In the genomic region with DNA sequence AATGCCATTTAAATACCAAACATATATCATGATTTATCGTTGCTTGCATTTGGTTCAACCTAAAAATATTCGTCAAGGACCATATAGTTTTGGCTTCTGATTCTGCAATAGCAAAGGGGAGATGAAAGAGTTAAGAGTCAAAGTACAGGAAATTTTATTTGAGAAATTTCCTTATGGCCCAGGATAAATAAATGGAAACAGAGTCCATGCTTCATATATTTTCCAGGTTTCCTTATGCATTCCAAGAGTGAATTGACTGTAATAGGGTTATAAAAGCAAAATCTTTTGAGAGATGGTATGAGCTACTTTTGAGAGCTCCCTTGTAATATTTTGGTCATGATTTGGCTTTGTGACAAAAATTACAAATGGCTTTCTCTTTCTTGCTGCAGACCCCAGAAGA, we compare ENCODE assay signal across 21 cellular contexts.
DNase-seq lines count a peak whose midpoint lies in the region; ATAC-seq, FAIRE-seq and TF ChIP-seq lines count a peak whose summit lies in the region.
"Had no signal": no experiment of that assay in that cellular context is flagged by ENCODE, and none has a peak within 500 bp of the region (broad histone marks: within the 10 kb centered on the region; RNA-seq: fewer than 3 reads in every experiment).

No MANE protein-coding gene starts in this region.

- POLR2A ChIA-PET in activated CD4-positive, alpha-beta T cell treated with anti-CD3 and anti-CD28 coated beads for 36 hours (lab: Charles Lee): no interaction called here

- ATAC-seq in mucosa of descending colon: peak; percentile 85
- no peak for ATAC-seq in activated CD4-positive, alpha-beta T cell treated with anti-CD3 and anti-CD28 coated beads for 36 hours

- no peak for TF ChIP-seq CTCF in mucosa of descending colon (IDR thresholded peaks at IDR 0.05)

- H3K4me3 Mint-ChIP-seq in activated CD4-positive, alpha-beta T cell treated with anti-CD3 and anti-CD28 coated beads for 36 hours: no peak overlapping the region
- H3K4me3 Mint-ChIP-seq: CD14-positive monocyte; CD4-positive, alpha-beta memory T cell; CD4-positive, CD25-positive, alpha-beta regulatory T cell; CD8-positive, alpha-beta memory T cell had no signal

- CTCF ChIA-PET in activated CD4-positive, alpha-beta T cell treated with anti-CD3 and anti-CD28 coated beads for 36 hours (lab: Charles Lee): no interaction called here

- no peaks in the 10 kb centered on the region for H3K9me3 Mint-ChIP-seq in activated CD4-positive, alpha-beta T cell treated with anti-CD3 and anti-CD28 coated beads for 36 hours (ENCODE audit: low read depth)
- H3K9me3 Mint-ChIP-seq: CD8-positive, alpha-beta memory T cell had no signal

- H3K36me3 ChIP-seq in SK-N-MC (ENCODE audit: insufficient read depth, low read length) (peaks cover 51% of the 10 kb centered on the region), mucosa of descending colon (ENCODE audit: low read depth) (no peaks in the 10 kb centered on the region)
- H3K36me3 ChIP-seq: BE2C, BLaER1 had no signal

- peak; percentile 92 for FAIRE-seq in colon (lab: Jason Lieb, UNC)
- FAIRE-seq: GM12891, GM19239 had no signal

- DNase-seq in SK-N-MC (ENCODE audit: low read depth, low spot score) (no peak), mucosa of descending colon (no peak), NCI-H146 (lab: John Stamatoyannopoulos, UW) (no peak), NCI-H2107 treated with DMSO at 0.1 percent for 48 hours (lab: John Stamatoyannopoulos, UW; ENCODE audit: unreplicated experiment) (no peak)
- no peak for DNase-seq in stimulated activated CD4-positive, alpha-beta T cell treated with anti-CD3 and anti-CD28 coated beads, Interleukin-4, amount 100 ng/mL, for 24 hours
- DNase-seq in activated CD4-positive, alpha-beta T cell treated with anti-CD3 and anti-CD28 coated beads for 36 hours: no peak
- DNase-seq: 8988T; ACHN; BE2C; C1 segment of cervical spinal cord; CD4-positive, alpha-beta memory T cell; CD4-positive, CD25-positive, alpha-beta regulatory T cell; CD8-positive, alpha-beta memory T cell; COR-L47; DMS79 treated with DMSO at 0.1 percent for 48 hours; GF-D8 had no signal

- H3K4me3 ChIP-seq in SK-N-MC (no peak overlapping the region), mucosa of descending colon (no peak overlapping the region)
- H3K4me3 ChIP-seq: BLaER1 had no signal

- intact Hi-C loops in mucosa of descending colon (cut with DNase I, micrococcal nuclease): no loop called here
- intact Hi-C loops in activated CD4-positive, alpha-beta T cell treated with anti-CD3 and anti-CD28 coated beads for 36 hours (cut with DNase I, micrococcal nuclease): no loop called here

- H3K4me1 Mint-ChIP-seq in activated CD4-positive, alpha-beta T cell treated with anti-CD3 and anti-CD28 coated beads for 36 hours: no peaks in the 10 kb centered on the region
- H3K4me1 Mint-ChIP-seq: CD14-positive monocyte; CD4-positive, alpha-beta memory T cell; CD4-positive, CD25-positive, alpha-beta regulatory T cell; CD8-positive, alpha-beta memory T cell had no signal

- no peaks in the 10 kb centered on the region for H3K36me3 Mint-ChIP-seq in activated CD4-positive, alpha-beta T cell treated with anti-CD3 and anti-CD28 coated beads for 36 hours (ENCODE audit: low read depth)
- H3K36me3 Mint-ChIP-seq: CD14-positive monocyte; CD4-positive, alpha-beta memory T cell; CD4-positive, CD25-positive, alpha-beta regulatory T cell; CD8-positive, alpha-beta memory T cell had no signal

- H3K27ac Mint-ChIP-seq in activated CD4-positive, alpha-beta T cell treated with anti-CD3 and anti-CD28 coated beads for 36 hours: no peak overlapping the region
- H3K27ac Mint-ChIP-seq: CD14-positive monocyte; CD4-positive, alpha-beta memory T cell; CD4-positive, CD25-positive, alpha-beta regulatory T cell; CD8-positive, alpha-beta memory T cell had no signal

- peak overlapping the region; percentile 49 for H3K27ac ChIP-seq in SK-N-MC
- H3K27ac ChIP-seq: BLaER1 had no signal

- H3K9me3 ChIP-seq in SK-N-MC (ENCODE audit: low read depth, low read length): no peaks in the 10 kb centered on the region
- H3K9me3 ChIP-seq in mucosa of descending colon: no peaks in the 10 kb centered on the region
- H3K9me3 ChIP-seq: BE2C, BLaER1 had no signal

- no peaks in the 10 kb centered on the region for H3K4me1 ChIP-seq in mucosa of descending colon (ENCODE audit: low read depth)
- H3K4me1 ChIP-seq: BE2C, BLaER1 had no signal

- H3K27me3 Mint-ChIP-seq in activated CD4-positive, alpha-beta T cell treated with anti-CD3 and anti-CD28 coated beads for 36 hours: peaks cover 6% of the 10 kb centered on the region
- H3K27me3 Mint-ChIP-seq: CD4-positive, CD25-positive, alpha-beta regulatory T cell had no signal

- H3K9ac ChIP-seq in SK-N-MC (ENCODE audit: insufficient read length): no peak overlapping the region
- H3K9ac ChIP-seq: BLaER1 had no signal
